Comparison of ENCODE assay signal across 8 cellular contexts in the genomic region with DNA sequence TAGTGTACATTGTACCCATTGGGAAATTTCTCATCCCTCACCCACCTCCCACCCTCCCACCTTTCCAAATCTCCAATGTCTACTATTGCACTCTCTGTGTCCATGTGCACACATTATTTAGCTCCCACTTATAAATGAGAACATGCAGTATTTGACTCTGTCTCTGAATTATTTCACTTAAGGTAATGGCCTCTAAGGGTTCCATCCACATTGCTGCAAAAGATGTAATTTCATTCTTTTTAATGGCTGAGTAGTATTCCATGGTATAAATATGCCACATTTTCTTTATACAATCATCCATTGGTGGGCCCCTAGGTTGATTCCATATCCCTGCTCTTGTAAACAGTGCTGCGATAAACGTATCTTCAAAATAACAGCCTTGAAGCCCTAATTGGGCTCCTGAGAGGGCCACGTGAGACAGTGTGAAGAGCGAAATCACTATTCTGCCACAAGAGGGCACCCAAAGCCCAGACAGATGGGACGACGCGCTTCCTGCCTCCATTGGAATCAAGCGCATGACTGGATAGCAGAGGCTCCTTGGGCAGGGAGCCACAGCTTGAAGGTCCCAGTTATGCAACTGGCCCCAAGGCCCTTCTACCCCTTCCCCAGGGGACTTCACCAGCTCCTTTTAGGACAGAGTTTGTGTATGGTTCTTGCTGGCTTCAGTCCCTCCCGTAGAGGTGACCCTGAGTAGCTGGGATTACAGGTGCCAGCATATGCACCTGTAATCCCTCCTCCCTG. TPM values are rescaled to one million over a fixed set of nuclear protein-coding genes. Genes with fewer than 3 reads are reported as not detected.
A peak's percentile ranks its signal among the peaks of the same experiment; 100 is the strongest.
DNase-seq lines count a peak whose midpoint lies in the region; ATAC-seq, FAIRE-seq and TF ChIP-seq lines count a peak whose summit lies in the region.

No MANE protein-coding gene starts in this region.

- H3K9ac ChIP-seq in kidney (ENCODE audit: low read length in 2 of 2): peak overlapping the region in 1 of 2 donors; percentile 38

- intact Hi-C loops in kidney (cut with DNase I): no loop called here

- DNase-seq in ELF-1 (ENCODE audit: low read depth, low spot score) (peak; percentile 93), NCI-H510A treated with DMSO at 0.1 percent for 48 hours (lab: John Stamatoyannopoulos, UW) (peak; percentile 64), kidney (peak; percentile 93)
- DNase-seq in activated CD4-positive, CD25-positive, alpha-beta regulatory T cell treated with anti-CD3 and anti-CD28 coated beads, Interleukin-2, amount 50 U/mL, for 16 hours (ENCODE audit: low read depth, low spot score): peak; percentile 64
- peak; percentile 82 for DNase-seq in central memory CD4-positive, alpha-beta T cell
- peak; percentile 81 for DNase-seq in stimulated activated CD4-positive, alpha-beta T cell treated with anti-CD3 and anti-CD28 coated beads, Interleukin-1b, Interleukin-23, amount 100 ng/mL, for 48 hours

- TF ChIP-seq CTCF in kidney (IDR thresholded peaks at IDR 0.05; ENCODE audit: borderline replicate concordance, extremely low read depth, insufficient read depth): peak; percentile 93

- peak; percentile 38 for FAIRE-seq in kidney (lab: Jason Lieb, UNC)

- H3K4me1 ChIP-seq in kidney (ENCODE audit: control insufficient read depth in 1 of 2, insufficient read depth in 1 of 2, low read depth in 1 of 2, low read length in 2 of 2): peaks cover 4% of the 10 kb centered on the region in 2 donors

- H3K27ac ChIP-seq in kidney (ENCODE audit: low read depth in 2 of 2, low read length in 2 of 2): peak overlapping the region in 1 of 2 donors; percentile 68

- H3K36me3 ChIP-seq in kidney (ENCODE audit: control insufficient read depth in 1 of 2, insufficient read depth in 2 of 2, low read length in 2 of 2): no peaks in the 10 kb centered on the region

- ATAC-seq in HG03354 (IDR thresholded peaks at IDR 0.05; ENCODE audit: poor library complexity, severe bottlenecking, unreplicated experiment) (peak; percentile 37), HG02571 (IDR thresholded peaks at IDR 0.05; ENCODE audit: unreplicated experiment) (no peak)

- H3K4me3 ChIP-seq in kidney (ENCODE audit: low read length in 2 of 2): peak overlapping the region in 1 of 2 donors; percentile 23

- H3K9me3 ChIP-seq in kidney (ENCODE audit: control insufficient read depth in 1 of 2, low read length in 2 of 2): no peaks in the 10 kb centered on the region

RNA-seq across cellular contexts. Expression of a gene that starts 21.3 kb away (rescaled TPM):
- 6.6 TPM for total RNA-seq in kidney
- polyA plus RNA-seq in kidney (ENCODE audit: insufficient read depth, low read depth, low replicate concordance): not detected

RNA-seq across cellular contexts. Expression of a gene that starts 28.4 kb away (rescaled TPM):
- 44.7 TPM for total RNA-seq in kidney
- polyA plus RNA-seq in kidney (ENCODE audit: insufficient read depth, low read depth, low replicate concordance): 34.5 TPM

RNA-seq across cellular contexts. Expression of a gene that starts 39.5 kb away (rescaled TPM):
- total RNA-seq in kidney: 114 TPM
- 77.8 TPM for polyA plus RNA-seq in kidney (ENCODE audit: insufficient read depth, low read depth, low replicate concordance)

RNA-seq across cellular contexts. Expression of a gene that starts 47.0 kb away (rescaled TPM):
- total RNA-seq in kidney: 13.2 TPM
- polyA plus RNA-seq in kidney (ENCODE audit: insufficient read depth, low read depth, low replicate concordance): 4.9 TPM

RNA-seq across cellular contexts. Expression of a gene that starts 48.1 kb away (rescaled TPM):
- total RNA-seq in kidney: 452 TPM
- polyA plus RNA-seq in kidney (ENCODE audit: insufficient read depth, low read depth, low replicate concordance): 225 TPM
